ENCODE assay signal across 34 cellular contexts in genomic region chr5:164360589-164360988, GRCh38.
DNase-seq lines count a peak whose midpoint lies in the region; ATAC-seq lines count a peak whose summit lies in the region.
"Had no signal": no experiment of that assay in that cellular context is flagged by ENCODE, and none has a peak within 500 bp of the region (broad histone marks: within the 10 kb centered on the region; RNA-seq: fewer than 3 reads in every experiment).

No MANE protein-coding gene starts in this region.

- POLR2A ChIA-PET in CD8-positive, alpha-beta memory T cell (lab: Charles Lee): no interaction called here
- POLR2A ChIA-PET in naive thymus-derived CD8-positive, alpha-beta T cell (lab: Charles Lee): no interaction called here

- H2AFZ ChIP-seq in mesenchymal stem cell (ENCODE audit: low read depth, low read length): no peak overlapping the region
- H2AFZ ChIP-seq: hepatocyte had no signal

- H3K23ac ChIP-seq in mesenchymal stem cell (ENCODE audit: low read length in 2 of 2): no peak overlapping the region

- no peak overlapping the region for H3K27ac Mint-ChIP-seq in CD8-positive, alpha-beta memory T cell
- H3K27ac Mint-ChIP-seq in naive thymus-derived CD8-positive, alpha-beta T cell: no peak overlapping the region
- H3K27ac Mint-ChIP-seq: activated B cell treated with CpG ODN at 0.5 μM for 24 hours; activated naive CD8-positive, alpha-beta T cell; activated T-helper 2 cell treated with anti-CD3 and anti-CD28 coated beads, Interferon-gamma antibody, Interleukin-2, Interleukin-4, amounts not matched to agents 10 μg/mL and 5 μg/mL and 100 μg/mL, durations not matched to agents 14 hours and 24 hours and 36 hours; immature natural killer cell; nephron; stimulated activated naive B cell treated with anti-CD40 and anti-IgM and Interleukin-4, amounts not matched to agents 10 μg/mL and 1 μg/mL and 100 μg/mL, for 72 hours had no signal

- no peaks in the 10 kb centered on the region for H3K4me1 Mint-ChIP-seq in CD8-positive, alpha-beta memory T cell
- no peaks in the 10 kb centered on the region for H3K4me1 Mint-ChIP-seq in naive thymus-derived CD8-positive, alpha-beta T cell
- H3K4me1 Mint-ChIP-seq: activated B cell treated with CpG ODN at 0.5 μM for 24 hours; central memory CD8-positive, alpha-beta T cell; immature natural killer cell; nephron; stimulated activated naive B cell treated with anti-CD40 and anti-IgM and Interleukin-4, amounts not matched to agents 10 μg/mL and 1 μg/mL and 100 μg/mL, for 72 hours had no signal

- peak overlapping the region; percentile 76 for H3K27ac ChIP-seq in CD8-positive, alpha-beta memory T cell (ENCODE audit: low read depth, low read length)
- H3K27ac ChIP-seq in mesenchymal stem cell (ENCODE audit: low read length, poor library complexity, severe bottlenecking): no peak overlapping the region
- H3K27ac ChIP-seq: C4-2B, hepatocyte, pancreas, right atrium auricular region, thoracic aorta, vagina had no signal

- H2AK5ac ChIP-seq in mesenchymal stem cell (ENCODE audit: low read length, severe bottlenecking): no peak overlapping the region

- no peak overlapping the region for H2BK5ac ChIP-seq in mesenchymal stem cell (ENCODE audit: low read depth, low read length, poor library complexity, severe bottlenecking)

- no peaks in the 10 kb centered on the region for H3K27me3 ChIP-seq in CD8-positive, alpha-beta memory T cell (ENCODE audit: insufficient read depth, low read length, poor library complexity, severe bottlenecking)
- no peaks in the 10 kb centered on the region for H3K27me3 ChIP-seq in mesenchymal stem cell (ENCODE audit: control insufficient read depth in 1 of 2, insufficient read depth in 1 of 2, low read length in 2 of 2)
- H3K27me3 ChIP-seq: hepatocyte, pancreas, right atrium auricular region, vagina had no signal

- peak overlapping the region; percentile 67 for H2BK15ac ChIP-seq in mesenchymal stem cell (ENCODE audit: low read depth, poor library complexity, severe bottlenecking)

- no peaks in the 10 kb centered on the region for H3K27me3 Mint-ChIP-seq in CD8-positive, alpha-beta memory T cell
- no peaks in the 10 kb centered on the region for H3K27me3 Mint-ChIP-seq in naive thymus-derived CD8-positive, alpha-beta T cell
- H3K27me3 Mint-ChIP-seq: activated B cell treated with CpG ODN at 0.5 μM for 24 hours; activated naive CD8-positive, alpha-beta T cell; central memory CD8-positive, alpha-beta T cell; stimulated activated naive B cell treated with anti-CD40 and anti-IgM and Interleukin-4, amounts not matched to agents 10 μg/mL and 1 μg/mL and 100 μg/mL, for 72 hours had no signal

- H3K4me3 ChIP-seq in CD8-positive, alpha-beta memory T cell (ENCODE audit: low read length): no peak overlapping the region
- H3K4me3 ChIP-seq in mesenchymal stem cell (ENCODE audit: insufficient read depth in 1 of 2, low read depth in 1 of 2, low read length in 2 of 2): peak overlapping the region in 1 of 2 experiments; percentile 0
- H3K4me3 ChIP-seq: hepatocyte, pancreas, right atrium auricular region, thoracic aorta, vagina had no signal

- H2BK12ac ChIP-seq in mesenchymal stem cell (ENCODE audit: low read length in 2 of 2): peak overlapping the region in 1 of 2 experiments; percentile 28

- H3K4ac ChIP-seq in mesenchymal stem cell (ENCODE audit: low read depth in 1 of 2, low read length in 2 of 2): peak overlapping the region in 1 of 2 experiments; percentile 58

- ATAC-seq in naive thymus-derived CD8-positive, alpha-beta T cell: no peak
- no peak for ATAC-seq in GM19455 (IDR thresholded peaks at IDR 0.05; ENCODE audit: unreplicated experiment)
- ATAC-seq: left lobe of liver; pancreas; stimulated activated naive B cell treated with anti-CD40 and anti-IgM and Interleukin-4, amounts not matched to agents 10 μg/mL and 1 μg/mL and 100 μg/mL, for 72 hours had no signal

- no peaks in the 10 kb centered on the region for H3K36me3 Mint-ChIP-seq in CD8-positive, alpha-beta memory T cell
- no peaks in the 10 kb centered on the region for H3K36me3 Mint-ChIP-seq in naive thymus-derived CD8-positive, alpha-beta T cell
- H3K36me3 Mint-ChIP-seq: activated naive CD8-positive, alpha-beta T cell; immature natural killer cell; stimulated activated naive B cell treated with anti-CD40 and anti-IgM and Interleukin-4, amounts not matched to agents 10 μg/mL and 1 μg/mL and 100 μg/mL, for 72 hours had no signal

- no peaks in the 10 kb centered on the region for H3K9me3 ChIP-seq in CD8-positive, alpha-beta memory T cell (ENCODE audit: low read length)
- H3K9me3 ChIP-seq in mesenchymal stem cell (ENCODE audit: control insufficient read depth, low read length): no peaks in the 10 kb centered on the region
- H3K9me3 ChIP-seq: pancreas, right atrium auricular region, thoracic aorta, vagina had no signal

- 66% methylated on average over 2 of the region's 4 CpGs for WGBS in mesenchymal stem cell

- H3K4me1 ChIP-seq in CD8-positive, alpha-beta memory T cell (ENCODE audit: insufficient read depth, low read length): no peaks in the 10 kb centered on the region
- H3K4me1 ChIP-seq in mesenchymal stem cell (ENCODE audit: control insufficient read depth, insufficient read depth, low read depth, low read length): peaks cover 4% of the 10 kb centered on the region
- H3K4me1 ChIP-seq: pancreas, right atrium auricular region, vagina had no signal

- H3K14ac ChIP-seq in mesenchymal stem cell (ENCODE audit: low read length in 2 of 2): peak overlapping the region in 1 of 2 experiments; percentile 87

- H4K91ac ChIP-seq in mesenchymal stem cell (ENCODE audit: low read length): no peak overlapping the region

- H3K18ac ChIP-seq in mesenchymal stem cell (ENCODE audit: low read depth in 1 of 2, low read length in 2 of 2): peak overlapping the region; percentile 19 to 38

- no peak overlapping the region for H3K4me2 ChIP-seq in mesenchymal stem cell (ENCODE audit: low read length, poor library complexity, severe bottlenecking)
- H3K4me2 ChIP-seq: hepatocyte had no signal

- CTCF ChIA-PET in CD8-positive, alpha-beta memory T cell (lab: Charles Lee): no interaction called here

- DNase-seq in CD8-positive, alpha-beta memory T cell: no peak
- DNase-seq in HT1080 (ENCODE audit: low read depth) (peak; percentile 74), UCSD-AML1 (lab: John Stamatoyannopoulos, UW; ENCODE audit: unreplicated experiment) (peak; percentile 8), mesenchymal stem cell (peak; percentile 58), NCI-H446 treated with DMSO at 0.1 percent for 48 hours (lab: John Stamatoyannopoulos, UW) (no peak), GF-D8 (lab: John Stamatoyannopoulos, UW) (no peak)
- DNase-seq in naive thymus-derived CD8-positive, alpha-beta T cell: no peak
- DNase-seq: activated B cell treated with CpG ODN at 0.5 μM for 24 hours; activated CD4-positive, alpha-beta T cell treated with anti-CD3 and anti-CD28 coated beads, Interleukin-2, amount 50 U/mL, for 4 hours; aorta; foreskin melanocyte; GOT3; immature natural killer cell; Kasumi-1; NCI-H1105 treated with DMSO at 0.1 percent for 48 hours; NCI-H2029 treated with DMSO at 0.1 percent for 48 hours; NCI-H2227 treated with DMSO at 0.1 percent for 48 hours; NCI-H82; pancreas; stimulated activated CD4-positive, alpha-beta T cell treated with anti-CD3 and anti-CD28 coated beads, Interleukin-12 subunit alpha, Interleukin-12 subunit beta, amount 100 ng/mL, for 4 hours; stimulated activated CD4-positive, alpha-beta T cell treated with anti-CD3 and anti-CD28 coated beads, Interleukin-4, amount 100 ng/mL, for 24 hours; stimulated activated naive B cell treated with anti-CD40 and anti-IgM and Interleukin-4, amounts not matched to agents 10 μg/mL and 1 μg/mL and 100 μg/mL, for 72 hours; T-helper 9 cell had no signal

- no peaks in the 10 kb centered on the region for H3K36me3 ChIP-seq in CD8-positive, alpha-beta memory T cell (ENCODE audit: insufficient read depth, low read length)
- no peaks in the 10 kb centered on the region for H3K36me3 ChIP-seq in mesenchymal stem cell (ENCODE audit: control insufficient read depth in 1 of 2, insufficient read depth in 2 of 2, low read depth in 1 of 2, low read length in 2 of 2)
- H3K36me3 ChIP-seq: pancreas, right atrium auricular region, thoracic aorta, vagina had no signal

- H2BK120ac ChIP-seq in mesenchymal stem cell (ENCODE audit: low read depth, low read length): no peak overlapping the region

- H3K9ac ChIP-seq in mesenchymal stem cell (ENCODE audit: low read length): no peak overlapping the region

- peaks cover 5 to 30% (median 7%) of the 10 kb centered on the region in 5 donors for H3K9me3 Mint-ChIP-seq in CD8-positive, alpha-beta memory T cell
- peaks cover 0 to 25% (median 0%) of the 10 kb centered on the region in 9 donors for H3K9me3 Mint-ChIP-seq in naive thymus-derived CD8-positive, alpha-beta T cell
- H3K9me3 Mint-ChIP-seq: activated B cell treated with CpG ODN at 0.5 μM for 24 hours; activated T-helper 2 cell treated with anti-CD3 and anti-CD28 coated beads, Interferon-gamma antibody, Interleukin-2, Interleukin-4, amounts not matched to agents 10 μg/mL and 5 μg/mL and 100 μg/mL, durations not matched to agents 14 hours and 24 hours and 36 hours; nephron; stimulated activated naive B cell treated with anti-CD40 and anti-IgM and Interleukin-4, amounts not matched to agents 10 μg/mL and 1 μg/mL and 100 μg/mL, for 72 hours had no signal

- H3K4me3 Mint-ChIP-seq in CD8-positive, alpha-beta memory T cell: no peak overlapping the region
- H3K4me3 Mint-ChIP-seq in naive thymus-derived CD8-positive, alpha-beta T cell: no peak overlapping the region
- H3K4me3 Mint-ChIP-seq: activated B cell treated with CpG ODN at 0.5 μM for 24 hours; activated naive CD8-positive, alpha-beta T cell; central memory CD8-positive, alpha-beta T cell; immature natural killer cell; nephron; stimulated activated naive B cell treated with anti-CD40 and anti-IgM and Interleukin-4, amounts not matched to agents 10 μg/mL and 1 μg/mL and 100 μg/mL, for 72 hours had no signal

- no peaks in the 10 kb centered on the region for H3K79me1 ChIP-seq in mesenchymal stem cell (replicated peaks; ENCODE audit: low read length, poor library complexity, severe bottlenecking)

- no peak overlapping the region for H4K8ac ChIP-seq in mesenchymal stem cell (ENCODE audit: low read length)

Comparison
In these comparisons a context has a peak if more than half of its experiments do, and no peak if none do; other contexts are left out.
1. DNase-seq: peak in HT1080 (single experiment), UCSD-AML1 (single experiment) and mesenchymal stem cell (single experiment); none in CD8-positive, alpha-beta memory T cell (0 of 5), naive thymus-derived CD8-positive, alpha-beta T cell (0 of 10), NCI-H446 treated with DMSO at 0.1 percent for 48 hours (single experiment) and GF-D8 (single experiment).